ENCODE assay signal across 1 cellular context in genomic region chr7:116447436-116447835, GRCh38.
TF ChIP-seq lines count a peak whose summit lies in the region.

No MANE protein-coding gene starts in this region.

TF ChIP-seq in A549, 52 proteins besides CTCF, POLR2A, EP300 and RAD21 (continued from another document):
- no peak for TF ChIP-seq HEYL (CRISPR knock-in tag; IDR thresholded peaks at IDR 0.05)
- no peak for TF ChIP-seq HOXB5 (CRISPR knock-in tag; IDR thresholded peaks at IDR 0.05)
- TF ChIP-seq HMGXB4 (CRISPR knock-in tag; IDR thresholded peaks at IDR 0.05; ENCODE audit: borderline replicate concordance): no peak
- TF ChIP-seq ELK1 (IDR thresholded peaks at IDR 0.05; ENCODE audit: low read depth, low read length): no peak
